28 cellular contexts compared by ENCODE assay signal in genomic region chr21:27448960-27449359, GRCh38.
DNase-seq lines count a peak whose midpoint lies in the region; ATAC-seq and TF ChIP-seq lines count a peak whose summit lies in the region.
"Had no signal": no experiment of that assay in that cellular context is flagged by ENCODE, and none has a peak within 500 bp of the region (broad histone marks: within the 10 kb centered on the region; RNA-seq: fewer than 3 reads in every experiment).

No MANE protein-coding gene starts in this region.

- DNase-seq in heart left ventricle (peak in 4 of 5 donors; percentile 19 to 62 (median 52)), right atrium auricular region (ENCODE audit: low spot score) (no peak), upper lobe of right lung (no peak), AG08395 (ENCODE audit: low spot score) (no peak)
- no peak for DNase-seq in activated naive CD4-positive, alpha-beta T cell treated with anti-CD3 and anti-CD28 coated beads, Interleukin-2, amount 50 U/mL, for 72 hours (ENCODE audit: low spot score in 2 of 2)
- DNase-seq: 8988T; activated CD4-positive, alpha-beta T cell treated with anti-CD3 and anti-CD28 coated beads for 48 hours; activated gamma-delta T cell; activated naive CD8-positive, alpha-beta T cell treated with anti-CD3 and anti-CD28 coated beads, Interleukin-2, amount 50 U/mL, for 24 hours; activated T-cell treated with anti-CD3 and anti-CD28 coated beads, Interleukin-2, amount 50 U/mL, for 24 hours; CD4-positive, CD25-positive, alpha-beta regulatory T cell; HCEC 1CT; naive thymus-derived CD4-positive, alpha-beta T cell; NCI-H1105 treated with DMSO at 0.1 percent for 48 hours; NCI-H2081; NCI-H446 treated with DMSO at 0.1 percent for 48 hours; retina; SHP77 treated with DMSO at 0.1 percent for 48 hours; stimulated activated CD4-positive, alpha-beta T cell treated with anti-CD3 and anti-CD28 coated beads, Interleukin-12 subunit alpha, Interleukin-12 subunit beta, amount 100 ng/mL, for 4 hours; stimulated activated CD4-positive, alpha-beta T cell treated with anti-CD3 and anti-CD28 coated beads, Interleukin-4, amount 100 ng/mL, for 1 hour had no signal

- no peaks in the 10 kb centered on the region for H3K36me3 Mint-ChIP-seq in activated naive CD4-positive, alpha-beta T cell treated with anti-CD3 and anti-CD28 coated beads, Interleukin-2, amount 50 U/mL, for 72 hours
- H3K36me3 Mint-ChIP-seq: brain; CD4-positive, CD25-positive, alpha-beta regulatory T cell; naive thymus-derived CD4-positive, alpha-beta T cell; stimulated activated effector memory CD8-positive, alpha-beta T cell treated with anti-CD3 and anti-CD28 coated beads, Interleukin-12 subunit alpha, Interleukin-12 subunit beta, amount 100 ng/mL, for 72 hours had no signal

- no peaks in the 10 kb centered on the region for H3K79me2 ChIP-seq in neural cell (replicated peaks; ENCODE audit: insufficient read depth, low read length)

- no peak overlapping the region for H3K9ac ChIP-seq in endocrine pancreas (ENCODE audit: control insufficient read depth, insufficient read depth, low read length)
- H3K9ac ChIP-seq in neural cell (ENCODE audit: low read length): no peak overlapping the region

- intact Hi-C loops in heart left ventricle (cut with DNase I): no loop called here
- intact Hi-C loops in upper lobe of right lung (cut with DNase I): no loop called here

- ATAC-seq in heart left ventricle (peak; percentile 55 to 98 (median 83)), upper lobe of right lung (peak; percentile 36), HG02973 (IDR thresholded peaks at IDR 0.05; ENCODE audit: unreplicated experiment) (no peak)
- ATAC-seq in activated naive CD4-positive, alpha-beta T cell treated with anti-CD3 and anti-CD28 coated beads, Interleukin-2, amount 50 U/mL, for 72 hours: no peak
- ATAC-seq: activated naive CD8-positive, alpha-beta T cell treated with anti-CD3 and anti-CD28 coated beads, Interleukin-2, amount 50 U/mL, for 24 hours; K562; naive thymus-derived CD4-positive, alpha-beta T cell; stimulated activated effector memory CD8-positive, alpha-beta T cell treated with anti-CD3 and anti-CD28 coated beads, Interleukin-12 subunit alpha, Interleukin-12 subunit beta, amount 100 ng/mL, for 72 hours had no signal

- no peak overlapping the region for H3K4me2 ChIP-seq in neural cell (ENCODE audit: low read length)

- H3K9me3 ChIP-seq in heart left ventricle (no peaks in the 10 kb centered on the region), right atrium auricular region (no peaks in the 10 kb centered on the region), endocrine pancreas (ENCODE audit: control insufficient read depth, low read length) (no peaks in the 10 kb centered on the region), neural cell (ENCODE audit: low read length) (no peaks in the 10 kb centered on the region), upper lobe of right lung (no peaks in the 10 kb centered on the region)

- H3F3A ChIP-seq in neural cell (ENCODE audit: insufficient read depth, low read length, poor library complexity, severe bottlenecking): no peaks in the 10 kb centered on the region

- H3K27ac Mint-ChIP-seq in activated naive CD4-positive, alpha-beta T cell treated with anti-CD3 and anti-CD28 coated beads, Interleukin-2, amount 50 U/mL, for 72 hours: no peak overlapping the region
- H3K27ac Mint-ChIP-seq: activated naive CD8-positive, alpha-beta T cell treated with anti-CD3 and anti-CD28 coated beads, Interleukin-2, amount 50 U/mL, for 24 hours; activated T-cell treated with anti-CD3 and anti-CD28 coated beads, Interleukin-2, amount 50 U/mL, for 24 hours; brain; CD4-positive, CD25-positive, alpha-beta regulatory T cell; mesothelial cell of epicardium; naive thymus-derived CD4-positive, alpha-beta T cell; stimulated activated effector memory CD8-positive, alpha-beta T cell treated with anti-CD3 and anti-CD28 coated beads, Interleukin-12 subunit alpha, Interleukin-12 subunit beta, amount 100 ng/mL, for 72 hours had no signal

- H3K9me2 ChIP-seq in neural cell (ENCODE audit: insufficient read depth, low read length): no peaks in the 10 kb centered on the region

- H3K4me3 ChIP-seq in heart left ventricle (no peak overlapping the region), right atrium auricular region (no peak overlapping the region), endocrine pancreas (ENCODE audit: control insufficient read depth, insufficient read depth, low read length) (peak overlapping the region; percentile 11), neural cell (ENCODE audit: low read length) (peak overlapping the region; percentile 8), upper lobe of right lung (no peak overlapping the region)
- H3K4me3 ChIP-seq: K562 had no signal

- TF ChIP-seq POLR2A in heart left ventricle (IDR thresholded peaks at IDR 0.05): no peak

- H3K27me3 ChIP-seq in heart left ventricle (no peaks in the 10 kb centered on the region), right atrium auricular region (no peaks in the 10 kb centered on the region), endocrine pancreas (ENCODE audit: control insufficient read depth, insufficient read depth, low read length) (no peaks in the 10 kb centered on the region), neural cell (ENCODE audit: insufficient read depth, low read depth, low read length) (no peaks in the 10 kb centered on the region), upper lobe of right lung (no peaks in the 10 kb centered on the region)

- H2AFZ ChIP-seq in neural cell (ENCODE audit: low read depth, low read length): no peak overlapping the region

- no peaks in the 10 kb centered on the region for H4K20me1 ChIP-seq in neural cell (ENCODE audit: insufficient read depth)

- no peak for TF ChIP-seq RAD21 in neural cell (conservative IDR thresholded peaks at IDR 0.05)

- TF ChIP-seq CTCF in heart left ventricle (IDR thresholded peaks at IDR 0.05) (no peak), right atrium auricular region (IDR thresholded peaks at IDR 0.05) (no peak), neural cell (IDR thresholded peaks at IDR 0.05; ENCODE audit: poor library complexity, severe bottlenecking) (no peak), upper lobe of right lung (IDR thresholded peaks at IDR 0.05) (no peak)

- 58 to 65% (median 64%) methylated on average over 7 of the region's 7 CpGs for WGBS in heart left ventricle, 4 donors

- H3K4me1 ChIP-seq in heart left ventricle (peaks cover 0 to 12% (median 1%) of the 10 kb centered on the region in 12 donors), right atrium auricular region (no peaks in the 10 kb centered on the region), endocrine pancreas (ENCODE audit: control insufficient read depth, insufficient read depth, low read length) (peaks cover 28% of the 10 kb centered on the region), upper lobe of right lung (no peaks in the 10 kb centered on the region)

- peak overlapping the region in 9 of 12 donors; percentile 22 to 80 (median 45) for H3K27ac ChIP-seq in heart left ventricle
- H3K27ac ChIP-seq in right atrium auricular region: peak overlapping the region in 1 of 2 donors; percentile 47
- peak overlapping the region; percentile 17 for H3K27ac ChIP-seq in neural cell (ENCODE audit: low read length)
- no peak overlapping the region for H3K27ac ChIP-seq in upper lobe of right lung
- H3K27ac ChIP-seq: epithelial cell of prostate had no signal

- H3K9me3 Mint-ChIP-seq in activated naive CD4-positive, alpha-beta T cell treated with anti-CD3 and anti-CD28 coated beads, Interleukin-2, amount 50 U/mL, for 72 hours: peaks cover 12 to 31% of the 10 kb centered on the region in 2 donors
- H3K9me3 Mint-ChIP-seq: brain had no signal

- TF ChIP-seq EP300 in neural cell (conservative IDR thresholded peaks at IDR 0.05; ENCODE audit: poor library complexity, severe bottlenecking): peak; percentile 11

- no peaks in the 10 kb centered on the region for H3K36me3 ChIP-seq in heart left ventricle
- no peaks in the 10 kb centered on the region for H3K36me3 ChIP-seq in right atrium auricular region
- H3K36me3 ChIP-seq in endocrine pancreas (ENCODE audit: control insufficient read depth, insufficient read depth, low read length): no peaks in the 10 kb centered on the region
- no peaks in the 10 kb centered on the region for H3K36me3 ChIP-seq in neural cell (ENCODE audit: insufficient read depth, low read length)
- H3K36me3 ChIP-seq in upper lobe of right lung: no peaks in the 10 kb centered on the region

TF ChIP-seq in neural cell, 6 proteins besides CTCF, POLR2A, EP300 and RAD21:
- peak; percentile 26 for TF ChIP-seq REST (IDR thresholded peaks at IDR 0.05; ENCODE audit: borderline replicate concordance)
- no peak for TF ChIP-seq EZH2 (IDR thresholded peaks at IDR 0.05; ENCODE audit: borderline replicate concordance, insufficient read depth, low read length, poor library complexity, severe bottlenecking)
- peak; percentile 62 for TF ChIP-seq POLR2AphosphoS5 (IDR thresholded peaks at IDR 0.05)
TF ChIP-seq in neural cell: peak in this region for 2.

Comparison
In these comparisons a context has a peak if more than half of its experiments do, and no peak if none do; other contexts are left out.
1. DNase-seq: peak in heart left ventricle (4 of 5); none in right atrium auricular region (single experiment), upper lobe of right lung (single experiment), activated naive CD4-positive, alpha-beta T cell treated with anti-CD3 and anti-CD28 coated beads, Interleukin-2, amount 50 U/mL, for 72 hours (0 of 2) and AG08395 (single experiment).
2. ATAC-seq: peak in heart left ventricle (4 of 4) and upper lobe of right lung (single experiment); none in HG02973 (single experiment) and activated naive CD4-positive, alpha-beta T cell treated with anti-CD3 and anti-CD28 coated beads, Interleukin-2, amount 50 U/mL, for 72 hours (0 of 2).
3. H3K4me3 ChIP-seq: peak in endocrine pancreas (single experiment) and neural cell (single experiment); none in heart left ventricle (0 of 12), right atrium auricular region (0 of 2) and upper lobe of right lung (single experiment).